ENCODE assay signal across 19 cellular contexts in the genomic region with DNA sequence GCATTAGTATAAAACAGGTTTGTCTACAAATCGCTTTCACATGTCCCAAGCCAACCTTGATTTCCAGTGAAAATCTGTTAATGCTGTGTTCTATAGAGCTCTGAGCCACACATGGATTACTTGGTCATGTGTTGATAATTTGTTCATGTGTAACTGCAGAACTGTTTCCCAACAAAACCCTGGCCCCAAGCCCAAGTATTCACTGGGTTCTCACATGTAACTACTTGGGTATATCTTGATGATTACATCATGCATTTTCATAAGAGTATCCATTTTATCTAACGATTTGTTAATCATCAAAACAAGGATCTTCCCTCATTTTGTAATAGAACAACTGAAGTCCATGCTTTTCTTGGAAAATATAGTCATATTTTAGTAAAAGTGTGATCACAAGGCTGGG.
"Had no signal": no experiment of that assay in that cellular context is flagged by ENCODE, and none has a peak within 500 bp of the region (broad histone marks: within the 10 kb centered on the region; RNA-seq: fewer than 3 reads in every experiment).

No MANE protein-coding gene starts in this region.

- H3K27me3 ChIP-seq: heart right ventricle, tibial nerve, upper lobe of right lung, vagina had no signal

- DNase-seq: cerebellar nuclear complex; effector CD4-positive, alpha-beta T cell; endodermal cell; islet precursor cell; lower lobe of right lung; natural killer cell; right cardiac atrium; stimulated activated CD4-positive, alpha-beta T cell treated with anti-CD3 and anti-CD28 coated beads, Interleukin-4, amount 100 ng/mL, for 1 hour; stimulated activated CD8-positive, alpha-beta memory T cell treated with anti-CD3 and anti-CD28 coated beads, Interleukin-4, amount 100 ng/mL, for 48 hours; stimulated activated naive CD8-positive, alpha-beta T cell treated with anti-CD3 and anti-CD28 coated beads, Interleukin-15, Interleukin-2, amounts not matched to agents 100 U/mL and 50 U/mL, for 24 hours; upper lobe of right lung had no signal

- H3K4me1 Mint-ChIP-seq: memory B cell; mesothelial cell of epicardium; natural killer cell; stimulated activated effector memory CD8-positive, alpha-beta T cell treated with anti-CD3 and anti-CD28 coated beads, Interleukin-12 subunit alpha, Interleukin-12 subunit beta, amount 100 ng/mL, for 72 hours had no signal

- H3K4me1 ChIP-seq: lower lobe of right lung, tibial nerve, upper lobe of right lung, vagina had no signal

- H3K27ac ChIP-seq: coronary artery, heart right ventricle, lower lobe of right lung, tibial nerve, upper lobe of right lung, vagina had no signal

- H3K36me3 ChIP-seq: heart right ventricle, lower lobe of right lung, tibial nerve, upper lobe of right lung, vagina had no signal

- H3K4me3 Mint-ChIP-seq: endodermal cell; memory B cell; mesothelial cell of epicardium; natural killer cell; neural crest cell; stimulated activated effector memory CD8-positive, alpha-beta T cell treated with anti-CD3 and anti-CD28 coated beads, Interleukin-12 subunit alpha, Interleukin-12 subunit beta, amount 100 ng/mL, for 72 hours had no signal

- H3K4me3 ChIP-seq: coronary artery, heart right ventricle, lower lobe of right lung, tibial nerve, upper lobe of right lung, vagina had no signal

- H3K27me3 Mint-ChIP-seq: memory B cell had no signal

- H3K9me3 ChIP-seq: vagina had no signal

- H3K27ac Mint-ChIP-seq: endodermal cell; memory B cell; mesothelial cell of epicardium; natural killer cell; stimulated activated effector memory CD8-positive, alpha-beta T cell treated with anti-CD3 and anti-CD28 coated beads, Interleukin-12 subunit alpha, Interleukin-12 subunit beta, amount 100 ng/mL, for 72 hours had no signal

- H3K36me3 Mint-ChIP-seq: memory B cell; mesothelial cell of epicardium; natural killer cell; stimulated activated effector memory CD8-positive, alpha-beta T cell treated with anti-CD3 and anti-CD28 coated beads, Interleukin-12 subunit alpha, Interleukin-12 subunit beta, amount 100 ng/mL, for 72 hours had no signal
